Comparison of ENCODE assay signal across 8 cellular contexts in genomic region chr15:31974855-31975421, GRCh38. TPM values are rescaled to one million over a fixed set of nuclear protein-coding genes. Genes with fewer than 3 reads are reported as not detected.
A peak's percentile ranks its signal among the peaks of the same experiment; 100 is the strongest.
DNase-seq lines count a peak whose midpoint lies in the region; ATAC-seq and TF ChIP-seq lines count a peak whose summit lies in the region.

No MANE protein-coding gene starts in this region.

- peaks cover 40% of the 10 kb centered on the region for H3K27me3 Mint-ChIP-seq in activated T-cell treated with anti-CD3 and anti-CD28 coated beads, Interleukin-2, amount 50 U/mL, for 72 hours (ENCODE audit: low read depth)

- no peaks in the 10 kb centered on the region for H3K9me3 Mint-ChIP-seq in activated T-cell treated with anti-CD3 and anti-CD28 coated beads, Interleukin-2, amount 50 U/mL, for 72 hours

- TF ChIP-seq CTCF in AG09319 (IDR thresholded peaks at IDR 0.05; ENCODE audit: low read depth, low read length) = peak; percentile 59
- TF ChIP-seq CTCF in GM10266 (IDR thresholded peaks at IDR 0.05; ENCODE audit: control insufficient read depth, insufficient read depth, low read depth, missing control alignments) = peak; percentile 68
- peak; percentile 67 for TF ChIP-seq CTCF in left ventricle myocardium inferior (IDR thresholded peaks at IDR 0.05; ENCODE audit: borderline replicate concordance)
- TF ChIP-seq CTCF in spleen (IDR thresholded peaks at IDR 0.05 in 8 of 11, conservative IDR thresholded peaks at IDR 0.05 in 3 of 11) = peak in 8 of 11 experiments; percentile 27 to 63 (median 52)

- WGBS in spleen, 5 donors = 1 to 5% (median 4%) methylated on average over 17 to 18 of the region's 18 CpGs

- H3K27ac ChIP-seq in left ventricle myocardium inferior (replicated peaks) = no peak overlapping the region
- H3K27ac ChIP-seq in spleen = no peak overlapping the region

- no peak for ATAC-seq in activated T-cell treated with anti-CD3 and anti-CD28 coated beads, Interleukin-2, amount 50 U/mL, for 72 hours (replicated peaks in 1 of 2)

- peaks cover 17% of the 10 kb centered on the region for H3K4me1 Mint-ChIP-seq in activated T-cell treated with anti-CD3 and anti-CD28 coated beads, Interleukin-2, amount 50 U/mL, for 72 hours (ENCODE audit: low read depth)

- H3K27ac Mint-ChIP-seq in activated T-cell treated with anti-CD3 and anti-CD28 coated beads, Interleukin-2, amount 50 U/mL, for 72 hours = no peak overlapping the region

- no peak for DNase-seq in AG09319 (ENCODE audit: extremely low read depth, low read depth)
- DNase-seq in GM10266 (ENCODE audit: extremely low spot score) = peak; percentile 48
- peak; percentile 68 for DNase-seq in NCI-H345 (lab: John Stamatoyannopoulos, UW)
- DNase-seq in activated T-cell treated with anti-CD3 and anti-CD28 coated beads, Interleukin-2, amount 50 U/mL, for 72 hours = peak; percentile 40 to 54
- DNase-seq in left ventricle myocardium inferior = no peak
- DNase-seq in spleen = no peak
- DNase-seq in MG63 = no peak
- DNase-seq in activated effector memory CD4-positive, alpha-beta T cell treated with Interleukin-2 at 50 U/mL for 16 hours = no peak

- H3K36me3 Mint-ChIP-seq in activated T-cell treated with anti-CD3 and anti-CD28 coated beads, Interleukin-2, amount 50 U/mL, for 72 hours (ENCODE audit: insufficient read depth in 2 of 2) = no peaks in the 10 kb centered on the region

- H3K27me3 ChIP-seq in left ventricle myocardium inferior (ENCODE audit: low read depth) (peaks cover 62% of the 10 kb centered on the region), spleen (replicated peaks in 1 of 7) (peaks cover 0 to 39% (median 13%) of the 10 kb centered on the region in 7 donors), MG63 (no peaks in the 10 kb centered on the region)

- H3K36me3 ChIP-seq in left ventricle myocardium inferior (no peaks in the 10 kb centered on the region), spleen (no peaks in the 10 kb centered on the region), MG63 (no peaks in the 10 kb centered on the region)

- H3K9me3 ChIP-seq in left ventricle myocardium inferior (replicated peaks) (no peaks in the 10 kb centered on the region), spleen (no peaks in the 10 kb centered on the region), MG63 (no peaks in the 10 kb centered on the region)

- H3K4me1 ChIP-seq in left ventricle myocardium inferior = peaks cover 7% of the 10 kb centered on the region
- peaks cover 0 to 21% (median 8%) of the 10 kb centered on the region in 6 donors for H3K4me1 ChIP-seq in spleen

- no peak for TF ChIP-seq POLR2A in spleen (IDR thresholded peaks at IDR 0.05)

- intact Hi-C loops in left ventricle myocardium inferior (cut with micrococcal nuclease) (no loop called here), spleen (cut with DNase I; ENCODE audit: low total_unique reads) (no loop called here)

- peak overlapping the region; percentile 31 to 47 for H3K4me3 Mint-ChIP-seq in activated T-cell treated with anti-CD3 and anti-CD28 coated beads, Interleukin-2, amount 50 U/mL, for 72 hours

- H3K4me3 ChIP-seq in left ventricle myocardium inferior = peak overlapping the region; percentile 47
- peak overlapping the region in 1 of 8 donors; percentile 11 for H3K4me3 ChIP-seq in spleen
- no peak overlapping the region for H3K4me3 ChIP-seq in MG63

RNA-seq across cellular contexts. Expression of gene CHRNA7, which starts 55.4 kb away (rescaled TPM):
- total RNA-seq in activated T-cell treated with anti-CD3 and anti-CD28 coated beads, Interleukin-2, amount 50 U/mL, for 72 hours = under 1 TPM; 0.46 to 0.51 TPM
- total RNA-seq in left ventricle myocardium inferior = 0.60 TPM
- total RNA-seq in spleen = 10 to 100 TPM in 1 of 7 donors, 1 to 10 TPM in 6; 2.6 to 11.0 (median 5.8) TPM
- polyA plus RNA-seq in spleen = under 1 TPM; 0.63 to 0.93 (median 0.77) TPM
- 0.20 TPM in 1 of 2 replicates, not detected in the other for total RNA-seq in MG63 (2014; rRNA removed; shearing (Covaris generic); ENCODE audit: low replicate concordance)

Comparison
In these comparisons a context has a peak if more than half of its experiments do, and no peak if none do; other contexts are left out.
1. DNase-seq: peak in GM10266 (single experiment), NCI-H345 (single experiment) and activated T-cell treated with anti-CD3 and anti-CD28 coated beads, Interleukin-2, amount 50 U/mL, for 72 hours (2 of 2); none in AG09319 (single experiment), left ventricle myocardium inferior (single experiment), spleen (single experiment), MG63 (single experiment) and activated effector memory CD4-positive, alpha-beta T cell treated with Interleukin-2 at 50 U/mL for 16 hours (single experiment).
2. Peak in every context shown above with its lines, with median percentiles within 50 percentile points of each other: CTCF ChIP-seq.